ENCODE assay signal across 31 cellular contexts in the genomic region with DNA sequence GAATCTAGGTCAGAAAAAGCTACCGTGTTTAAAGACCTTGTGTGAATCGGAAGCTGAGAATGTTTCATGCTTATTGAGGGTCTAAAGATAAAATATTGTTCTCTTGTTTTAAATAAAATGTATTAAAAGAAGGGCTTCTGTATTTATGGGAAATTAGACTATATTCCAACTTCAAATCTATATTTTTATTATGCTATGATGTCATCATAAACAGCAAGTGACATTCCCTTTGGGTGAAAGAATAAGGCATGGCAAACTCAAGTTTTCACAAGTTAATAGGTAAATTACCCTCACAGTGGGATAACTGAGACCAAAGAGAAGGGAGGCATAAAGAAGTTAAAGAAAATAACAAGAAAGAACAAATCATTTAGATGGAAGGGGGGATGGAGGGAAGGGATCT.
"Had no signal": no experiment of that assay in that cellular context is flagged by ENCODE, and none has a peak within 500 bp of the region (broad histone marks: within the 10 kb centered on the region; RNA-seq: fewer than 3 reads in every experiment).

No MANE protein-coding gene starts in this region.

- DNase-seq: activated B cell treated with CpG ODN at 0.5 μM for 24 hours; activated CD4-positive, alpha-beta memory T cell treated with anti-CD3 and anti-CD28 coated beads for 36 hours; activated CD4-positive, alpha-beta T cell treated with anti-CD3 and anti-CD28 coated beads for 4 hours; activated CD4-positive, alpha-beta T cell treated with anti-CD3 and anti-CD28 coated beads, Interleukin-2, amount 10 ng/mL, durations not matched to agents 24 days and 14 days; activated CD4-positive, alpha-beta T cell treated with anti-CD3 and anti-CD28 coated beads, Interleukin-2, amount 50 U/mL, for 1 hour; activated CD4-positive, alpha-beta T cell treated with anti-CD3 and anti-CD28 coated beads, Interleukin-2, amount 50 U/mL, for 4 hours; activated CD4-positive, CD25-positive, alpha-beta regulatory T cell treated with anti-CD3 and anti-CD28 coated beads, Interleukin-2, amount 50 U/mL, for 72 hours; activated CD8-positive, alpha-beta memory T cell treated with anti-CD3 and anti-CD28 coated beads, Interleukin-2, amount 50 U/mL, for 4 hours; activated CD8-positive, alpha-beta T cell treated with anti-CD3 and anti-CD28 coated beads for 36 hours; activated effector memory CD4-positive, alpha-beta T cell treated with anti-CD3 and anti-CD28 coated beads, Interleukin-2, amount 50 U/mL, for 16 hours; activated gamma-delta T cell treated with Interleukin-2 at 50 U/mL for 16 hours; activated naive CD4-positive, alpha-beta T cell; activated naive CD4-positive, alpha-beta T cell treated with anti-CD3 and anti-CD28 coated beads for 36 hours; activated naive CD4-positive, alpha-beta T cell treated with anti-CD3 and anti-CD28 coated beads, Interleukin-2, amount 50 U/mL, for 16 hours; activated naive CD8-positive, alpha-beta T cell treated with anti-CD3 and anti-CD28 coated beads for 36 hours; activated T-cell treated with anti-CD3 and anti-CD28 coated beads for 4 hours; activated T-cell treated with anti-CD3 and anti-CD28 coated beads, Interleukin-2, amount 50 U/mL, for 1 hour; activated T-cell treated with anti-CD3 and anti-CD28 coated beads, Interleukin-2, amount 50 U/mL, for 4 hours; activated T-cell treated with anti-CD3 and anti-CD28 coated beads, Interleukin-2, amount 50 U/mL, for 72 hours; adrenal gland; amniotic stem cell; aorta; body of pancreas; brain microvascular endothelial cell; central memory CD4-positive, alpha-beta T cell; T-helper 2 cell; T-helper 9 cell had no signal

- H3K27ac ChIP-seq: adrenal gland, body of pancreas, brain microvascular endothelial cell, breast epithelium, VCaP had no signal

- H3K9me3 ChIP-seq: adrenal gland, body of pancreas, breast epithelium had no signal

- ATAC-seq: activated CD8-positive, alpha-beta T cell treated with anti-CD3 and anti-CD28 coated beads for 36 hours; activated naive CD4-positive, alpha-beta T cell treated with anti-CD3 and anti-CD28 coated beads, Interleukin-2, amount 50 U/mL, for 72 hours; activated T-cell treated with anti-CD3 and anti-CD28 coated beads, Interleukin-2, amount 50 U/mL, for 4 hours; activated T-cell treated with anti-CD3 and anti-CD28 coated beads, Interleukin-2, amount 50 U/mL, for 72 hours; activated T-helper 17 cell treated with anti-CD3 and anti-CD28 coated beads, Interleukin-2, amount 50 U/mL, for 72 hours; body of pancreas had no signal

- H3K4me1 ChIP-seq: adrenal gland, body of pancreas, breast epithelium had no signal

- H3K4me3 ChIP-seq: adrenal gland, body of pancreas, breast epithelium had no signal

- H3K27me3 ChIP-seq: adrenal gland, body of pancreas, brain microvascular endothelial cell, breast epithelium had no signal

- H3K36me3 ChIP-seq: adrenal gland, brain microvascular endothelial cell, breast epithelium had no signal
